Comparison of ENCODE assay signal across 21 cellular contexts in genomic region chr18:29161429-29161828, GRCh38.
DNase-seq lines count a peak whose midpoint lies in the region; ATAC-seq, FAIRE-seq and TF ChIP-seq lines count a peak whose summit lies in the region.
"Had no signal": no experiment of that assay in that cellular context is flagged by ENCODE, and none has a peak within 500 bp of the region (broad histone marks: within the 10 kb centered on the region; RNA-seq: fewer than 3 reads in every experiment).

No MANE protein-coding gene starts in this region.

- peak overlapping the region; percentile 75 for H2BK20ac ChIP-seq in IMR-90 (ENCODE audit: low read depth, low read length)

- TF ChIP-seq RAD21 in IMR-90 (IDR thresholded peaks at IDR 0.05; ENCODE audit: low read length): no peak

- no peak overlapping the region for H3K4me3 ChIP-seq in IMR-90 (ENCODE audit: insufficient read depth, low read depth, low read length)
- peak overlapping the region in 1 of 3 experiments; percentile 33 for H3K4me3 ChIP-seq in endothelial cell of umbilical vein (replicated peaks in 1 of 3; ENCODE audit: insufficient read depth in 1 of 3, low read depth in 1 of 3, low read length in 3 of 3)
- H3K4me3 ChIP-seq: A549; BLaER1 treated with 17β-estradiol and CSF1 and Interleukin-3, amounts not matched to agents 10 nM and 100 nM; HAP-1 had no signal

- no peak overlapping the region; the same call in 1 of the 2 replicates for H3K56ac ChIP-seq in IMR-90 (ENCODE audit: extremely low read depth, insufficient read depth, low read length)

- H3K23ac ChIP-seq in IMR-90 (ENCODE audit: low read depth, low read length): peak overlapping the region; percentile 2; the same call in 1 of the 2 replicates

- peak overlapping the region; percentile 42 for H3K4ac ChIP-seq in IMR-90 (ENCODE audit: low read depth, low read length)

- H3K36me3 Mint-ChIP-seq in nephron progenitor cell (ENCODE audit: low read depth): no peaks in the 10 kb centered on the region
- H3K36me3 Mint-ChIP-seq in activated naive CD4-positive, alpha-beta T cell treated with anti-CD3 and anti-CD28 coated beads, Interleukin-2, amount 10 ng/mL, durations not matched to agents 7 days and 5 days: no peaks in the 10 kb centered on the region
- H3K36me3 Mint-ChIP-seq: CD8-positive, alpha-beta memory T cell had no signal

- CTCF ChIA-PET in IMR-90 (lab: Yijun Ruan, JAX): interaction anchor here (1.0 kb wide), 1 partner anchor 23 kb away, joined by 3 read pairs; no protein-coding TSS in a partner anchor
- CTCF ChIA-PET in endothelial cell of umbilical vein (lab: Charles Lee): no interaction called here
- CTCF ChIA-PET in activated naive CD4-positive, alpha-beta T cell treated with anti-CD3 and anti-CD28 coated beads, Interleukin-2, amount 10 ng/mL, durations not matched to agents 7 days and 5 days (lab: Charles Lee): no interaction called here

- ATAC-seq in IMR-90 (ENCODE audit: low read depth) (no peak), HG02642 (IDR thresholded peaks at IDR 0.05; ENCODE audit: poor library complexity, unreplicated experiment) (no peak)
- ATAC-seq: A549, HepG2 had no signal

- POLR2A ChIA-PET in IMR-90 (lab: Charles Lee; ENCODE audit: unreplicated experiment): no interaction called here
- POLR2A ChIA-PET in endothelial cell of umbilical vein (lab: Charles Lee): no interaction called here

- H3K27ac Mint-ChIP-seq in nephron progenitor cell: peak overlapping the region; percentile 76
- no peak overlapping the region for H3K27ac Mint-ChIP-seq in activated naive CD4-positive, alpha-beta T cell treated with anti-CD3 and anti-CD28 coated beads, Interleukin-2, amount 10 ng/mL, durations not matched to agents 7 days and 5 days
- H3K27ac Mint-ChIP-seq: CD8-positive, alpha-beta memory T cell had no signal

- H3K79me2 ChIP-seq in endothelial cell of umbilical vein (ENCODE audit: control insufficient read depth, insufficient read depth, low read length): peaks cover 5% of the 10 kb centered on the region

- H3K27ac ChIP-seq in IMR-90 (ENCODE audit: insufficient read depth, low read length): peak overlapping the region; percentile 62; the same call in 1 of the 2 replicates
- peak overlapping the region; percentile 100 for H3K27ac ChIP-seq in endothelial cell of umbilical vein (ENCODE audit: insufficient read depth, low read depth, low read length)
- H3K27ac ChIP-seq: BLaER1 treated with 17β-estradiol and CSF1 and Interleukin-3, amounts not matched to agents 10 nM and 100 nM; KMS-11; RWPE1 had no signal

- dilution Hi-C loops in IMR-90 (cut with HindIII; ENCODE audit: low sequenced_read_pairs, unreplicated experiment): no loop called here
- dilution Hi-C loops in endothelial cell of umbilical vein (cut with MboI; ENCODE audit: extremely low pct_ligation_motif_present, low sequenced_read_pairs): no loop called here

- TF ChIP-seq POLR2A in IMR-90 (IDR thresholded peaks at IDR 0.05; ENCODE audit: low read depth, low read length) (no peak), endothelial cell of umbilical vein (IDR thresholded peaks at IDR 0.05; ENCODE audit: low read depth, low read length) (no peak)

- TF ChIP-seq CTCF in IMR-90 (conservative IDR thresholded peaks at IDR 0.05; ENCODE audit: low read depth, low read length) (no peak), endothelial cell of umbilical vein (IDR thresholded peaks at IDR 0.05; ENCODE audit: extremely low read depth in 1 of 2, insufficient read depth in 1 of 2, low read depth in 1 of 2, low read length in 2 of 2) (no peak), nephron progenitor cell (IDR thresholded peaks at IDR 0.05) (no peak)

- H2AFZ ChIP-seq in IMR-90 (replicated peaks; ENCODE audit: low read length, poor library complexity): no peak overlapping the region
- H2AFZ ChIP-seq in endothelial cell of umbilical vein (ENCODE audit: low read depth, low read length): no peak overlapping the region

- DNase-seq in ELR (ENCODE audit: low read depth) (peak; percentile 37), IMR-90 (peak; percentile 26), endothelial cell of umbilical vein (ENCODE audit: low read depth, low spot score) (peak; percentile 30), nephron progenitor cell (no peak), hippocampal formation (lab: John Stamatoyannopoulos, UW) (no peak)
- no peak for DNase-seq in activated naive CD4-positive, alpha-beta T cell treated with anti-CD3 and anti-CD28 coated beads, Interleukin-2, amount 10 ng/mL, durations not matched to agents 7 days and 5 days
- DNase-seq: CD8-positive, alpha-beta memory T cell; NCI-H1417; NCI-H187; NCI-H2107; NCI-H510A treated with DMSO at 0.1 percent for 48 hours; NCI-H82; OCI-M1 had no signal

- no peak for FAIRE-seq in endothelial cell of umbilical vein (lab: Jason Lieb, UNC)
- FAIRE-seq: A549, D721Med, HepG2 had no signal

- H4K8ac ChIP-seq in IMR-90 (ENCODE audit: low read depth in 2 of 2, low read length in 2 of 2): peak overlapping the region; percentile 59 to 88

- H4K5ac ChIP-seq in IMR-90 (ENCODE audit: low read depth, low read length): peak overlapping the region; percentile 83; the same call in 1 of the 2 replicates

- intact Hi-C loops in IMR-90 (cut with micrococcal nuclease): loop anchor here (5.0 kb wide), 1 partner anchor 164 kb away; no protein-coding TSS in a partner anchor
- intact Hi-C loops in endothelial cell of umbilical vein (cut with micrococcal nuclease): loop anchor here (10.0 kb wide), 3 partner anchors 197 to 397 kb away; no protein-coding TSS in a partner anchor

- no TSS peak for BruUV-seq in IMR-90 (replicated peaks; lab: Mats Ljungman, UMichigan)
- BruUV-seq in endothelial cell of umbilical vein (replicated peaks; lab: Mats Ljungman, UMichigan): no TSS peak

- H2AK5ac ChIP-seq in IMR-90 (ENCODE audit: low read depth, low read length): peak overlapping the region; percentile 71

- no peaks in the 10 kb centered on the region for H3K4me1 Mint-ChIP-seq in nephron progenitor cell
- H3K4me1 Mint-ChIP-seq in activated naive CD4-positive, alpha-beta T cell treated with anti-CD3 and anti-CD28 coated beads, Interleukin-2, amount 10 ng/mL, durations not matched to agents 7 days and 5 days: no peaks in the 10 kb centered on the region
- H3K4me1 Mint-ChIP-seq: CD8-positive, alpha-beta memory T cell had no signal

- no peak overlapping the region for H3K4me3 Mint-ChIP-seq in nephron progenitor cell
- H3K4me3 Mint-ChIP-seq in activated naive CD4-positive, alpha-beta T cell treated with anti-CD3 and anti-CD28 coated beads, Interleukin-2, amount 10 ng/mL, durations not matched to agents 7 days and 5 days: no peak overlapping the region
- H3K4me3 Mint-ChIP-seq: CD8-positive, alpha-beta memory T cell had no signal

- peak overlapping the region; percentile 97; the same call in 2 of the 3 replicates for H2BK15ac ChIP-seq in IMR-90 (ENCODE audit: low read depth, low read length)

- peaks cover 0 to 8% of the 10 kb centered on the region in 2 experiments; a peak in 1 of 4 replicates for H3K79me1 ChIP-seq in IMR-90 (ENCODE audit: low read depth in 1 of 2, low read length in 2 of 2)

- H2AK9ac ChIP-seq in IMR-90 (replicated peaks; ENCODE audit: low read depth, low read length, poor library complexity): no peak overlapping the region

- H3K9me1 ChIP-seq in IMR-90 (ENCODE audit: insufficient read depth, low read length): no peaks in the 10 kb centered on the region
- no peaks in the 10 kb centered on the region for H3K9me1 ChIP-seq in endothelial cell of umbilical vein (replicated peaks; ENCODE audit: control insufficient read depth, extremely low read depth, insufficient read depth, low read length)

- no peaks in the 10 kb centered on the region for H3K9me3 Mint-ChIP-seq in nephron progenitor cell
- H3K9me3 Mint-ChIP-seq in activated naive CD4-positive, alpha-beta T cell treated with anti-CD3 and anti-CD28 coated beads, Interleukin-2, amount 10 ng/mL, durations not matched to agents 7 days and 5 days: peaks cover 4% of the 10 kb centered on the region

- H3K27me3 Mint-ChIP-seq in nephron progenitor cell (ENCODE audit: low read depth, poor library complexity): no peaks in the 10 kb centered on the region
- H3K27me3 Mint-ChIP-seq in activated naive CD4-positive, alpha-beta T cell treated with anti-CD3 and anti-CD28 coated beads, Interleukin-2, amount 10 ng/mL, durations not matched to agents 7 days and 5 days: no peaks in the 10 kb centered on the region
- H3K27me3 Mint-ChIP-seq: CD8-positive, alpha-beta memory T cell had no signal

- no peak overlapping the region for H3K9ac ChIP-seq in IMR-90 (ENCODE audit: low read depth, low read length)
- H3K9ac ChIP-seq in endothelial cell of umbilical vein (replicated peaks; ENCODE audit: extremely low read depth, insufficient read depth, low read length): no peak overlapping the region
- H3K9ac ChIP-seq: BLaER1 treated with 17β-estradiol and CSF1 and Interleukin-3, amounts not matched to agents 10 nM and 100 nM; KMS-11 had no signal

- no peaks in the 10 kb centered on the region for H3K27me3 ChIP-seq in IMR-90 (ENCODE audit: control insufficient read depth, insufficient read depth, low read length)
- no peaks in the 10 kb centered on the region for H3K27me3 ChIP-seq in endothelial cell of umbilical vein (ENCODE audit: control insufficient read depth in 2 of 2, insufficient read depth in 2 of 2, low read length in 2 of 2)
- H3K27me3 ChIP-seq: BLaER1 treated with 17β-estradiol and CSF1 and Interleukin-3, amounts not matched to agents 10 nM and 100 nM had no signal

- H3K9me3 ChIP-seq in IMR-90 (ENCODE audit: control insufficient read depth, insufficient read depth, low read length) (no peaks in the 10 kb centered on the region), endothelial cell of umbilical vein (replicated peaks; ENCODE audit: control insufficient read depth, insufficient read depth, low read length) (no peaks in the 10 kb centered on the region)
- H3K9me3 ChIP-seq: A549; BLaER1 treated with 17β-estradiol and CSF1 and Interleukin-3, amounts not matched to agents 10 nM and 100 nM; HAP-1 had no signal

- peaks cover 11% of the 10 kb centered on the region for H3K4me1 ChIP-seq in IMR-90 (ENCODE audit: control insufficient read depth, insufficient read depth, low read length)
- H3K4me1 ChIP-seq in endothelial cell of umbilical vein (ENCODE audit: control insufficient read depth, extremely low read depth, insufficient read depth, low read length): peaks cover 72% of the 10 kb centered on the region
- H3K4me1 ChIP-seq: BLaER1 treated with 17β-estradiol and CSF1 and Interleukin-3, amounts not matched to agents 10 nM and 100 nM had no signal

- H3K18ac ChIP-seq in IMR-90 (ENCODE audit: low read depth, low read length): peak overlapping the region; percentile 95; the same call in 1 of the 2 replicates

- H3K36me3 ChIP-seq in IMR-90 (ENCODE audit: control insufficient read depth, insufficient read depth, low read length): no peaks in the 10 kb centered on the region; the same call in 1 of the 2 replicates
- no peaks in the 10 kb centered on the region for H3K36me3 ChIP-seq in endothelial cell of umbilical vein (ENCODE audit: control insufficient read depth in 2 of 2, extremely low read depth in 1 of 2, insufficient read depth in 2 of 2, low read length in 2 of 2)
- H3K36me3 ChIP-seq: BLaER1 treated with 17β-estradiol and CSF1 and Interleukin-3, amounts not matched to agents 10 nM and 100 nM; HAP-1 had no signal

- H3K4me2 ChIP-seq in IMR-90 (ENCODE audit: low read depth, low read length) (no peak overlapping the region), endothelial cell of umbilical vein (ENCODE audit: insufficient read depth, low read length) (peak overlapping the region; percentile 28)
- H3K4me2 ChIP-seq: A549; BLaER1 treated with 17β-estradiol and CSF1 and Interleukin-3, amounts not matched to agents 10 nM and 100 nM; KMS-11 had no signal

- H4K20me1 ChIP-seq in IMR-90 (ENCODE audit: insufficient read depth, low read length) (no peaks in the 10 kb centered on the region), endothelial cell of umbilical vein (replicated peaks; ENCODE audit: control insufficient read depth, extremely low read depth, insufficient read depth, low read length) (no peaks in the 10 kb centered on the region)
- H4K20me1 ChIP-seq: BLaER1 treated with 17β-estradiol and CSF1 and Interleukin-3, amounts not matched to agents 10 nM and 100 nM had no signal

- H2BK120ac ChIP-seq in IMR-90 (ENCODE audit: low read depth, low read length): peak overlapping the region; percentile 71

- H2BK5ac ChIP-seq in IMR-90 (ENCODE audit: low read depth, low read length, poor library complexity, severe bottlenecking): peak overlapping the region; percentile 59

- H4K91ac ChIP-seq in IMR-90 (ENCODE audit: insufficient read depth, low read depth, low read length): peak overlapping the region; percentile 81

- H3K14ac ChIP-seq in IMR-90 (replicated peaks; ENCODE audit: low read depth, low read length): 0 out of 2 replicates have a peak overlapping the region, but pooled peaks have one; percentile 5

- in situ Hi-C loops in IMR-90 (cut with MboI; ENCODE audit: low sequenced_read_pairs): no loop called here

Comparison
In these comparisons a context has a peak if more than half of its experiments do, and no peak if none do; other contexts are left out.
1. DNase-seq: peak in ELR (single experiment), IMR-90 (single experiment) and endothelial cell of umbilical vein (single experiment); none in nephron progenitor cell (single experiment), activated naive CD4-positive, alpha-beta T cell treated with anti-CD3 and anti-CD28 coated beads, Interleukin-2, amount 10 ng/mL, durations not matched to agents 7 days and 5 days (single experiment) and hippocampal formation (0 of 2).